In the genomic region with DNA sequence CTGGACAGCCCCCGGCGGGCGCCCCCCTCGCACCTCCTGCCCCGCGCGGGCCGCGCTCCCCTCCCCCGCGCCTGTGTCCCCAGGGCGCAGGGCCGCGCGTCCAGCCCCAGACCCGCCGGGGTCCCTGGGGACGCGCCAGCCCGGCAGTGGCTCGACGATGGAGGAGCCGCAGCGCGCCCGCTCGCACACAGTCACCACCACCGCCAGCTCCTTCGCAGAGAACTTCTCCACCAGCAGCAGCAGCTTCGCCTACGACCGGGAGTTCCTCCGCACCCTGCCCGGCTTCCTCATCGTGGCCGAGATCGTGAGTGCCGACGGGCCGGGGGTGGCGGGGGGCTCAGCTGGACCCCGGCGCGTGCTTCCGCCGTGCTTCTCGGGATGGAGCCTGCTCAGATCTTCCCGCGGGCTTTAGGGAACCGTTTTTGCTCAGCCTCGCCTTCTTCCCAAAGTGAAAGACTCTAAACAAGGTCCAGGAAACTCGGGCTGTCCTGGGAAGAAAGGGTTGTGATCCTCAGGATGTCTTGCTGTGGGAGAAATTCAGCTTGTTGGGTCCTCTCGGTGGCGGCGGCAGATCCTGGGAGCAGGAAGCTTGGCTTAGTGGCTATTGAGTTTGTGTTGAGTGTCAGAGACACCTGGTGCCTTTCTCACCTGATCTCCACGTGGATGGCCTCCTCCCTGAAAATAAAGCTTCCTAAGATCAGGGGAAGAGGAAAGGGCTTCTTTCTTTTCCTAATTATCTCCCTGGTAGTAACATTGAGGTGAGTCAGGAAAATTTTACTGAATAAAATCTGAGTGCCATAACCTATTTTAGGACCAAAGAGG, we compare ENCODE assay signal across 8 cellular contexts. TPM values are rescaled to one million over a fixed set of nuclear protein-coding genes. Genes with fewer than 3 reads are reported as not detected.
DNase-seq lines count a peak whose midpoint lies in the region; ATAC-seq and TF ChIP-seq lines count a peak whose summit lies in the region.

No MANE protein-coding gene starts in this region.

- H3K9me3 ChIP-seq in neuron (ENCODE audit: low read length) = no peaks in the 10 kb centered on the region

- peaks cover 28% of the 10 kb centered on the region for H3K27me3 Mint-ChIP-seq in GM23338 (ENCODE audit: insufficient read depth, low read depth, poor library complexity)
- H3K27me3 Mint-ChIP-seq in activated T-helper 1 cell treated with anti-CD3 and anti-CD28 coated beads, Interleukin-12 subunit alpha, Interleukin-12 subunit beta, Interleukin-2, Interleukin-4 antibody, amounts not matched to agents 30 ng/mL and 10 ng/mL and 1 ng/mL, durations not matched to agents 14 hours and 24 hours and 36 hours (ENCODE audit: insufficient read depth) = peaks cover 31% of the 10 kb centered on the region

- peaks cover 14% of the 10 kb centered on the region; the same call in 2 of the 3 replicates for H3K9me3 Mint-ChIP-seq in GM23338
- H3K9me3 Mint-ChIP-seq in activated T-helper 1 cell treated with anti-CD3 and anti-CD28 coated beads, Interleukin-12 subunit alpha, Interleukin-12 subunit beta, Interleukin-2, Interleukin-4 antibody, amounts not matched to agents 30 ng/mL and 10 ng/mL and 1 ng/mL, durations not matched to agents 14 hours and 24 hours and 36 hours = peaks cover 12% of the 10 kb centered on the region

- no peaks in the 10 kb centered on the region; the same call in 1 of the 2 replicates for H3F3A ChIP-seq in GM23338 (replicated peaks; ENCODE audit: low read depth)

- ATAC-seq in GM23338 = peak; percentile 63
- no peak for ATAC-seq in HG02623 (IDR thresholded peaks at IDR 0.05; ENCODE audit: unreplicated experiment)

- H3K27me3 ChIP-seq in GM23338 (ENCODE audit: insufficient read depth) (peaks cover 40% of the 10 kb centered on the region), neuron (ENCODE audit: insufficient read depth, low read length) (peaks cover 35% of the 10 kb centered on the region)

- H3K36me3 ChIP-seq in GM23338 (ENCODE audit: insufficient read depth) = no peaks in the 10 kb centered on the region; the same call in 1 of the 2 replicates
- H3K36me3 ChIP-seq in neuron (ENCODE audit: insufficient read depth, low read length) = no peaks in the 10 kb centered on the region

- H3K79me2 ChIP-seq in GM23338 (replicated peaks; ENCODE audit: insufficient read depth) = peaks cover 35% of the 10 kb centered on the region

- H3K36me3 Mint-ChIP-seq in GM23338 (ENCODE audit: low read depth) = peaks cover 12% of the 10 kb centered on the region
- H3K36me3 Mint-ChIP-seq in activated T-helper 1 cell treated with anti-CD3 and anti-CD28 coated beads, Interleukin-12 subunit alpha, Interleukin-12 subunit beta, Interleukin-2, Interleukin-4 antibody, amounts not matched to agents 30 ng/mL and 10 ng/mL and 1 ng/mL, durations not matched to agents 14 hours and 24 hours and 36 hours (ENCODE audit: low read depth) = peaks cover 9% of the 10 kb centered on the region

- H3K27ac Mint-ChIP-seq in GM23338 = no peak overlapping the region
- H3K27ac Mint-ChIP-seq in activated T-helper 1 cell treated with anti-CD3 and anti-CD28 coated beads, Interleukin-12 subunit alpha, Interleukin-12 subunit beta, Interleukin-2, Interleukin-4 antibody, amounts not matched to agents 30 ng/mL and 10 ng/mL and 1 ng/mL, durations not matched to agents 14 hours and 24 hours and 36 hours = peak overlapping the region; percentile 53

- H3K4me3 ChIP-seq in GM23338 (peak overlapping the region; percentile 88), foreskin fibroblast (ENCODE audit: low read depth in 1 of 2, low read length in 2 of 2) (peak overlapping the region; percentile 48 to 59), neuron (ENCODE audit: low read length) (peak overlapping the region; percentile 54)

- peaks cover 9% of the 10 kb centered on the region; the same call in 1 of the 2 replicates for H4K20me1 ChIP-seq in GM23338 (replicated peaks; ENCODE audit: insufficient read depth)

- 0 out of 2 replicates have a peak, but pooled peaks cover 3% of the 10 kb centered on the region for H3K9me2 ChIP-seq in GM23338 (ENCODE audit: insufficient read depth)

- DNase-seq in DMS53 (lab: John Stamatoyannopoulos, UW) (peak; percentile 61), GM23338 (ENCODE audit: low spot score) (peak; percentile 63), NCI-H69 (lab: John Stamatoyannopoulos, UW) (peak; percentile 73), foreskin fibroblast (peak; percentile 29 to 70), putamen (ENCODE audit: low spot score) (no peak)
- DNase-seq in activated T-helper 1 cell treated with anti-CD3 and anti-CD28 coated beads, Interleukin-12 subunit alpha, Interleukin-12 subunit beta, Interleukin-2, Interleukin-4 antibody, amounts not matched to agents 30 ng/mL and 10 ng/mL and 1 ng/mL, durations not matched to agents 14 hours and 24 hours and 36 hours (ENCODE audit: low spot score) = peak; percentile 20

- H2AFZ ChIP-seq in GM23338 (peak overlapping the region; percentile 96), neuron (ENCODE audit: low read depth, low read length) (peak overlapping the region; percentile 99)

- no peak for TF ChIP-seq CTCF in GM23338 (conservative IDR thresholded peaks at IDR 0.05; ENCODE audit: low read depth in 2 of 2)
- no peak for TF ChIP-seq CTCF in foreskin fibroblast (IDR thresholded peaks at IDR 0.05; ENCODE audit: low read depth, low read length)

- H3K4me1 ChIP-seq in GM23338 (ENCODE audit: insufficient read depth) (peaks cover 18% of the 10 kb centered on the region), neuron (ENCODE audit: insufficient read depth, low read length) (peaks cover 9% of the 10 kb centered on the region)

- H3K4me1 Mint-ChIP-seq in GM23338 = peaks cover 18% of the 10 kb centered on the region
- H3K4me1 Mint-ChIP-seq in activated T-helper 1 cell treated with anti-CD3 and anti-CD28 coated beads, Interleukin-12 subunit alpha, Interleukin-12 subunit beta, Interleukin-2, Interleukin-4 antibody, amounts not matched to agents 30 ng/mL and 10 ng/mL and 1 ng/mL, durations not matched to agents 14 hours and 24 hours and 36 hours (ENCODE audit: low read depth) = peaks cover 29% of the 10 kb centered on the region

- H3K4me2 ChIP-seq in GM23338 = peak overlapping the region; percentile 89

- H3K4me3 Mint-ChIP-seq in GM23338 = peak overlapping the region; percentile 82
- H3K4me3 Mint-ChIP-seq in activated T-helper 1 cell treated with anti-CD3 and anti-CD28 coated beads, Interleukin-12 subunit alpha, Interleukin-12 subunit beta, Interleukin-2, Interleukin-4 antibody, amounts not matched to agents 30 ng/mL and 10 ng/mL and 1 ng/mL, durations not matched to agents 14 hours and 24 hours and 36 hours = peak overlapping the region; percentile 86

- intact Hi-C loops in activated T-helper 1 cell treated with anti-CD3 and anti-CD28 coated beads, Interleukin-12 subunit alpha, Interleukin-12 subunit beta, Interleukin-2, Interleukin-4 antibody, amounts not matched to agents 30 ng/mL and 10 ng/mL and 1 ng/mL, durations not matched to agents 14 hours and 24 hours and 36 hours (cut with micrococcal nuclease) = loop anchor here (1.0 to 10.0 kb wide), 8 partner anchors 58 to 904 kb away; a partner anchor contains a TSS

- no peak overlapping the region for H3K27ac ChIP-seq in GM23338 (ENCODE audit: low read depth)

TF ChIP-seq in GM23338, 12 proteins besides CTCF, POLR2A, EP300 and RAD21 (continues in another document):
- TF ChIP-seq ZNF331 (CRISPR knock-in tag; IDR thresholded peaks at IDR 0.05; ENCODE audit: low read depth) = no peak
- TF ChIP-seq EZH2 (IDR thresholded peaks at IDR 0.05; ENCODE audit: low read depth, unreplicated experiment) = no peak
- no peak for TF ChIP-seq EZH2phosphoT487 (IDR thresholded peaks at IDR 0.05; ENCODE audit: unreplicated experiment)
- no peak; the same call in 1 of the 2 replicates for TF ChIP-seq POLR2AphosphoS5 (IDR thresholded peaks at IDR 0.05; ENCODE audit: low read depth)
- no peak for TF ChIP-seq JUNB (IDR thresholded peaks at IDR 0.05; ENCODE audit: unreplicated experiment)
- no peak for TF ChIP-seq CREB1 (CRISPR knock-in tag; IDR thresholded peaks at IDR 0.05; ENCODE audit: low read depth)
- no peak for TF ChIP-seq NANOG (IDR thresholded peaks at IDR 0.05; ENCODE audit: borderline replicate concordance)
- no peak for TF ChIP-seq ZNF114 (CRISPR knock-in tag; IDR thresholded peaks at IDR 0.05)
- TF ChIP-seq, protein P1, sequence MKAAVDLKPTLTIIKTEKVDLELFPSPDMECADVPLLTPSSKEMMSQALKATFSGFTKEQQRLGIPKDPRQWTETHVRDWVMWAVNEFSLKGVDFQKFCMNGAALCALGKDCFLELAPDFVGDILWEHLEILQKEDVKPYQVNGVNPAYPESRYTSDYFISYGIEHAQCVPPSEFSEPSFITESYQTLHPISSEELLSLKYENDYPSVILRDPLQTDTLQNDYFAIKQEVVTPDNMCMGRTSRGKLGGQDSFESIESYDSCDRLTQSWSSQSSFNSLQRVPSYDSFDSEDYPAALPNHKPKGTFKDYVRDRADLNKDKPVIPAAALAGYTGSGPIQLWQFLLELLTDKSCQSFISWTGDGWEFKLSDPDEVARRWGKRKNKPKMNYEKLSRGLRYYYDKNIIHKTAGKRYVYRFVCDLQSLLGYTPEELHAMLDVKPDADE (IDR thresholded peaks at IDR 0.05) = no peak

RNA-seq across cellular contexts. Expression of a gene that starts 0.5 kb away (rescaled TPM):
- total RNA-seq in GM23338 (2014; rRNA removed; shearing (Covaris generic)) = 14.3 and 24.5 TPM in 2 replicates
- polyA plus RNA-seq in GM23338 (2016; fragmentation: Nextera tagmentation; extraction: Ambion mirVana) = 19.9 and 22.2 TPM in 2 replicates
- total RNA-seq in activated T-helper 1 cell treated with anti-CD3 and anti-CD28 coated beads, Interleukin-12 subunit alpha, Interleukin-12 subunit beta, Interleukin-2, Interleukin-4 antibody, amounts not matched to agents 30 ng/mL and 10 ng/mL and 1 ng/mL, durations not matched to agents 14 hours and 24 hours and 36 hours = 5.0 and 5.7 TPM in 2 replicates
